Comparison of ENCODE assay signal across 14 cellular contexts in genomic region chr9:83754383-83754977, GRCh38. TPM values are rescaled to one million over a fixed set of nuclear protein-coding genes. Genes with fewer than 3 reads are reported as not detected.
DNase-seq lines count a peak whose midpoint lies in the region; ATAC-seq and TF ChIP-seq lines count a peak whose summit lies in the region.
"Had no signal": no experiment of that assay in that cellular context is flagged by ENCODE, and none has a peak within 500 bp of the region (broad histone marks: within the 10 kb centered on the region; RNA-seq: fewer than 3 reads in every experiment).

No MANE protein-coding gene starts in this region.

- no peaks in the 10 kb centered on the region for H3K36me3 ChIP-seq in Karpas-422 (ENCODE audit: insufficient read depth, low read length)
- peaks cover 7% of the 10 kb centered on the region for H3K36me3 ChIP-seq in right atrium auricular region
- H3K36me3 ChIP-seq: brain microvascular endothelial cell had no signal

- no peak for TF ChIP-seq CTCF in right atrium auricular region (IDR thresholded peaks at IDR 0.05)

- peaks cover 9% of the 10 kb centered on the region for H3K4me1 ChIP-seq in Karpas-422 (ENCODE audit: low read length)
- H3K4me1 ChIP-seq in right atrium auricular region: no peaks in the 10 kb centered on the region
- H3K4me1 ChIP-seq: pancreas had no signal

- ATAC-seq in GM18498 (IDR thresholded peaks at IDR 0.05; ENCODE audit: unreplicated experiment) (peak; percentile 69), GM19468 (IDR thresholded peaks at IDR 0.05; ENCODE audit: extremely low read depth, unreplicated experiment) (peak; percentile 17), HG02943 (IDR thresholded peaks at IDR 0.05; ENCODE audit: low read depth, unreplicated experiment) (peak; percentile 64)
- ATAC-seq: pancreas had no signal

- DNase-seq in Karpas-422: peak; percentile 50
- DNase-seq in SW480 (ENCODE audit: low spot score): no peak
- no peak for DNase-seq in cortex of kidney (lab: John Stamatoyannopoulos, UW)
- DNase-seq in right atrium auricular region (ENCODE audit: low spot score): no peak
- DNase-seq in DMS79 treated with DMSO at 0.1 percent for 48 hours (lab: John Stamatoyannopoulos, UW): no peak
- DNase-seq: brain microvascular endothelial cell, EL, hypothalamus, NCI-H2171, pancreas, substantia nigra had no signal

- no peaks in the 10 kb centered on the region for H3K79me2 ChIP-seq in Karpas-422 (ENCODE audit: low read length)

- no peak overlapping the region for H3K9ac ChIP-seq in Karpas-422 (ENCODE audit: low read length)

- no peaks in the 10 kb centered on the region for H3K27me3 ChIP-seq in Karpas-422 (ENCODE audit: low read length)
- H3K27me3 ChIP-seq in right atrium auricular region: no peaks in the 10 kb centered on the region
- H3K27me3 ChIP-seq: brain microvascular endothelial cell, pancreas had no signal

- H3K27ac ChIP-seq in Karpas-422 (ENCODE audit: low read length): no peak overlapping the region
- H3K27ac ChIP-seq in right atrium auricular region: no peak overlapping the region
- H3K27ac ChIP-seq: brain microvascular endothelial cell, pancreas had no signal

- H3K4me2 ChIP-seq in Karpas-422 (ENCODE audit: low read depth, low read length, poor library complexity, severe bottlenecking): no peak overlapping the region

- H3K9me3 ChIP-seq in Karpas-422 (ENCODE audit: low read length) (no peaks in the 10 kb centered on the region), right atrium auricular region (no peaks in the 10 kb centered on the region)
- H3K9me3 ChIP-seq: pancreas had no signal

- H3K4me3 ChIP-seq in Karpas-422 (ENCODE audit: low read length) (no peak overlapping the region), right atrium auricular region (no peak overlapping the region)
- H3K4me3 ChIP-seq: pancreas had no signal

- no peaks in the 10 kb centered on the region for H3K9me2 ChIP-seq in Karpas-422 (replicated peaks; ENCODE audit: insufficient read depth, low read length)

- no peak overlapping the region for H2AFZ ChIP-seq in Karpas-422 (ENCODE audit: low read length)

- no peaks in the 10 kb centered on the region for H4K20me1 ChIP-seq in Karpas-422 (ENCODE audit: insufficient read depth, low read depth, low read length)

RNA-seq across cellular contexts. Expression of gene UBQLN1, which starts 46.7 kb away (rescaled TPM):
- total RNA-seq in Karpas-422 (2014; rRNA removed; shearing (Covaris generic); ENCODE audit: low replicate concordance): 75.9 and 118 TPM in 2 replicates
- total RNA-seq in right atrium auricular region: 10 to 100 TPM; 85.2 to 89.9 TPM

Comparison
In these comparisons a context has a peak if more than half of its experiments do, and no peak if none do; other contexts are left out.
1. ATAC-seq: peak in every context shown above with its lines; median percentile 69 in GM18498; 64 in HG02943; 17 in GM19468.